14 cellular contexts compared by ENCODE assay signal in the genomic region with DNA sequence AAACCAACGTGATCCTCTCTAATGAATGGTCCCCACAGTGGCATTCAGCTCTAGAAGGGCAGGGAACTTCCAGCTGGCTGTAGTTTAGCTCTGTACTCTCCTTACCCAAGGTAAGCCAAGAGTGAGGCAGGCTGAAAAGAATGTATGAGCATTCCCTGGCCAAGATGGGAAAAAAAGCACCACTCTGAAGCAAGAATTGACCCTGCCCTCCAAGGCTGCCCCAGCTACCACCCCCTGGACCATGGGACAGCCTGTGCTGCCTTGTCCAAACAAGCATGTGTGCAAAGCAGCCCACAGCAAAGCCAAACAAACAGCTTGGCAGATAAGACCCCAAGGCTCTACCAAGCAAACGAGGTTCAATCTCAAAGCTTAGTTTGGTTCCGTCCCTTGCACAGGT.
A peak's percentile ranks its signal among the peaks of the same experiment; 100 is the strongest.
DNase-seq lines count a peak whose midpoint lies in the region; ATAC-seq and TF ChIP-seq lines count a peak whose summit lies in the region.
"Had no signal": no experiment of that assay in that cellular context is flagged by ENCODE, and none has a peak within 500 bp of the region (broad histone marks: within the 10 kb centered on the region; RNA-seq: fewer than 3 reads in every experiment).

No MANE protein-coding gene starts in this region.

- H3K4me3 ChIP-seq in AG04450 (ENCODE audit: low read depth, low read length), result no peak overlapping the region
- H3K4me3 ChIP-seq in adipocyte (ENCODE audit: low read length), result no peak overlapping the region
- H3K4me3 ChIP-seq in fibroblast of the aortic adventitia (ENCODE audit: low read depth, low read length), result no peak overlapping the region
- no peak overlapping the region for H3K4me3 ChIP-seq in neural progenitor cell

- no peak for ATAC-seq in HG02763 (IDR thresholded peaks at IDR 0.05; ENCODE audit: unreplicated experiment)
- no peak for ATAC-seq in GM21515 (IDR thresholded peaks at IDR 0.05; ENCODE audit: unreplicated experiment)

- no peaks in the 10 kb centered on the region for H3F3A ChIP-seq in neural progenitor cell (ENCODE audit: low read depth)

- H3K9me3 Mint-ChIP-seq in neural progenitor cell, result no peaks in the 10 kb centered on the region
- H3K9me3 Mint-ChIP-seq: activated CD4-positive, alpha-beta memory T cell treated with anti-CD3 and anti-CD28 coated beads for 36 hours; mesothelial cell of epicardium; T-cell had no signal

- peaks cover 42% of the 10 kb centered on the region for H3K4me1 Mint-ChIP-seq in neural progenitor cell

- H3K36me3 ChIP-seq in adipocyte (ENCODE audit: control insufficient read depth, insufficient read depth, low read length, severe bottlenecking), result no peaks in the 10 kb centered on the region
- H3K36me3 ChIP-seq in neural progenitor cell, result no peaks in the 10 kb centered on the region

- no peak for DNase-seq in AG04450 (ENCODE audit: low read depth, low spot score)
- peak; percentile 63 for DNase-seq in adipocyte (ENCODE audit: low read depth)
- DNase-seq in fibroblast of the aortic adventitia (ENCODE audit: low read depth), result peak; percentile 83
- DNase-seq in neural progenitor cell (ENCODE audit: low spot score), result no peak
- DNase-seq in activated T-cell treated with anti-CD3 and anti-CD28 coated beads for 4 hours, result no peak
- no peak for DNase-seq in activated CD4-positive, alpha-beta T cell treated with anti-CD3 and anti-CD28 coated beads, Interleukin-2, amount 50 U/mL, for 1 hour
- DNase-seq: activated CD4-positive, alpha-beta memory T cell treated with anti-CD3 and anti-CD28 coated beads for 36 hours; KBM-7; NCI-H1694 treated with DMSO at 0.1 percent for 48 hours had no signal

- H3K36me3 Mint-ChIP-seq in neural progenitor cell, result no peaks in the 10 kb centered on the region
- H3K36me3 Mint-ChIP-seq: activated CD4-positive, alpha-beta memory T cell treated with anti-CD3 and anti-CD28 coated beads for 36 hours; mesothelial cell of epicardium; T-cell had no signal

- no peaks in the 10 kb centered on the region for H3K9me3 ChIP-seq in AG04450 (ENCODE audit: control insufficient read depth, insufficient read depth, low read length)
- H3K9me3 ChIP-seq in adipocyte (ENCODE audit: control insufficient read depth, low read length), result no peaks in the 10 kb centered on the region
- H3K9me3 ChIP-seq in neural progenitor cell (ENCODE audit: low read depth), result no peaks in the 10 kb centered on the region

- no peaks in the 10 kb centered on the region for H4K20me1 ChIP-seq in neural progenitor cell (ENCODE audit: low read depth)

- no peaks in the 10 kb centered on the region for H3K27me3 ChIP-seq in AG04450 (ENCODE audit: control insufficient read depth, insufficient read depth, low read length)
- no peaks in the 10 kb centered on the region for H3K27me3 ChIP-seq in adipocyte (replicated peaks; ENCODE audit: control insufficient read depth, insufficient read depth, low read length)
- H3K27me3 ChIP-seq in neural progenitor cell, result no peaks in the 10 kb centered on the region

- peaks cover 2% of the 10 kb centered on the region for H3K27me3 Mint-ChIP-seq in neural progenitor cell (ENCODE audit: insufficient read depth, low read depth)
- H3K27me3 Mint-ChIP-seq: activated CD4-positive, alpha-beta memory T cell treated with anti-CD3 and anti-CD28 coated beads for 36 hours; dendritic cell treated with granulocyte-macrophage colony-stimulating factor and Interleukin-4, amounts not matched to agents 40 ng/mL and 50 ng/mL, for 4 days had no signal

- peak overlapping the region; percentile 87 for H3K27ac Mint-ChIP-seq in neural progenitor cell
- H3K27ac Mint-ChIP-seq: activated CD4-positive, alpha-beta memory T cell treated with anti-CD3 and anti-CD28 coated beads for 36 hours; dendritic cell treated with granulocyte-macrophage colony-stimulating factor and Interleukin-4, amounts not matched to agents 40 ng/mL and 50 ng/mL, for 4 days; mesothelial cell of epicardium; T-cell had no signal

- TF ChIP-seq CTCF in AG04450 (IDR thresholded peaks at IDR 0.05; ENCODE audit: low read depth, low read length), result no peak
- TF ChIP-seq CTCF in fibroblast of the aortic adventitia (IDR thresholded peaks at IDR 0.05; ENCODE audit: insufficient read depth, low read length), result no peak
- no peak for TF ChIP-seq CTCF in neural progenitor cell (IDR thresholded peaks at IDR 0.05)

- CTCF ChIA-PET in AG04450 (lab: Charles Lee), result interaction anchor here (0.7 to 1.6 kb wide), 2 partner anchors 9 to 161 kb away, joined by 3 to 5 read pairs; a partner anchor contains a TSS

- peak overlapping the region; percentile 7 for H3K4me2 ChIP-seq in neural progenitor cell

- H3K27ac ChIP-seq in AG04450 (ENCODE audit: low read depth, low read length) (peak overlapping the region; percentile 71), neural progenitor cell (no peak overlapping the region)

- H2AFZ ChIP-seq in neural progenitor cell (replicated peaks), result no peak overlapping the region

- POLR2A ChIA-PET in AG04450 (lab: Yijun Ruan, JAX), result interaction anchor here (1.4 to 1.7 kb wide), 2 partner anchors 9 to 58 kb away, joined by 4 to 9 read pairs; no protein-coding TSS in a partner anchor

- no peak overlapping the region for H3K9ac ChIP-seq in adipocyte (ENCODE audit: low read length)
- H3K9ac ChIP-seq in neural progenitor cell, result no peak overlapping the region

- H3K4me3 Mint-ChIP-seq in neural progenitor cell, result no peak overlapping the region
- H3K4me3 Mint-ChIP-seq: activated CD4-positive, alpha-beta memory T cell treated with anti-CD3 and anti-CD28 coated beads for 36 hours; dendritic cell treated with granulocyte-macrophage colony-stimulating factor and Interleukin-4, amounts not matched to agents 40 ng/mL and 50 ng/mL, for 4 days; mesothelial cell of epicardium; T-cell had no signal

- H3K4me1 ChIP-seq in adipocyte (ENCODE audit: control insufficient read depth, insufficient read depth, low read length), result peaks cover 11% of the 10 kb centered on the region
- peaks cover 22% of the 10 kb centered on the region for H3K4me1 ChIP-seq in neural progenitor cell

- H3K79me2 ChIP-seq in neural progenitor cell (ENCODE audit: low read depth), result no peaks in the 10 kb centered on the region

Comparison
In these comparisons a context has a peak if more than half of its experiments do, and no peak if none do; other contexts are left out.
1. DNase-seq: peak in adipocyte (single experiment) and fibroblast of the aortic adventitia (single experiment); none in AG04450 (single experiment), neural progenitor cell (single experiment), activated T-cell treated with anti-CD3 and anti-CD28 coated beads for 4 hours (single experiment) and activated CD4-positive, alpha-beta T cell treated with anti-CD3 and anti-CD28 coated beads, Interleukin-2, amount 50 U/mL, for 1 hour (single experiment).